ENCODE assay signal across 4 cellular contexts in genomic region chr12:15995801-15996200, GRCh38.
"Had no signal": no experiment of that assay in that cellular context is flagged by ENCODE, and none has a peak within 500 bp of the region (broad histone marks: within the 10 kb centered on the region; RNA-seq: fewer than 3 reads in every experiment).

No MANE protein-coding gene starts in this region.

- ATAC-seq: HepG2 had no signal

- H3K4me2 ChIP-seq: GM23338 had no signal

- H2AFZ ChIP-seq: GM23338 had no signal

- DNase-seq: HCEC 1CT, KBM-7 had no signal

- H3K4me3 ChIP-seq: GM23338 had no signal
